Comparison of ENCODE assay signal across 11 cellular contexts in genomic region chr4:142407569-142407968, GRCh38.
DNase-seq lines count a peak whose midpoint lies in the region; TF ChIP-seq lines count a peak whose summit lies in the region.
"Had no signal": no experiment of that assay in that cellular context is flagged by ENCODE, and none has a peak within 500 bp of the region (broad histone marks: within the 10 kb centered on the region; RNA-seq: fewer than 3 reads in every experiment).

No MANE protein-coding gene starts in this region.

- no peaks in the 10 kb centered on the region for H3K36me3 ChIP-seq in spleen
- no peaks in the 10 kb centered on the region for H3K36me3 ChIP-seq in A673 (ENCODE audit: insufficient read depth, low read length, poor library complexity, severe bottlenecking)
- H3K36me3 ChIP-seq: BE2C, neutrophil had no signal

- WGBS in spleen, 5 donors = 72 to 83% (median 76%) methylated on average over 2 of the region's 2 CpGs

- H3K9me3 ChIP-seq in spleen (no peaks in the 10 kb centered on the region), A673 (ENCODE audit: low read depth, low read length, poor library complexity, severe bottlenecking) (no peaks in the 10 kb centered on the region)
- H3K9me3 ChIP-seq: BE2C, neutrophil had no signal

- TF ChIP-seq CTCF in fibroblast of mammary gland (conservative IDR thresholded peaks at IDR 0.05; ENCODE audit: control insufficient read depth, insufficient read depth, low read depth, low read length) (no peak), spleen (IDR thresholded peaks at IDR 0.05 in 8 of 11, conservative IDR thresholded peaks at IDR 0.05 in 3 of 11) (no peak), A673 (conservative IDR thresholded peaks at IDR 0.05; ENCODE audit: low read depth, low read length) (no peak)

- peaks cover 0 to 3% (median 0%) of the 10 kb centered on the region in 7 donors for H3K27me3 ChIP-seq in spleen (replicated peaks in 1 of 7)
- H3K27me3 ChIP-seq in A673 (replicated peaks; ENCODE audit: insufficient read depth, low read depth, low read length, poor library complexity) = no peaks in the 10 kb centered on the region
- H3K27me3 ChIP-seq: BE2C, neutrophil had no signal

- intact Hi-C loops in activated naive CD4-positive, alpha-beta T cell treated with anti-CD3 and anti-CD28 coated beads for 36 hours (cut with micrococcal nuclease) = loop anchor here (1.0 to 10.0 kb wide), 12 partner anchors 9 to 1107 kb away; partner anchors contain the start of genes IL15 and SMARCA5
- intact Hi-C loops in activated CD4-positive, alpha-beta memory T cell treated with anti-CD3 and anti-CD28 coated beads for 36 hours (cut with micrococcal nuclease) = loop anchor here (1.0 to 5.0 kb wide), 4 partner anchors 9 to 433 kb away; no protein-coding TSS in a partner anchor
- intact Hi-C loops in spleen (cut with DNase I; ENCODE audit: low total_unique reads) = no loop called here
- intact Hi-C loops in A673 (cut with micrococcal nuclease; ENCODE audit: unreplicated experiment) = loop anchor here (5.0 kb wide), 1 partner anchor 40 kb away; no protein-coding TSS in a partner anchor

- peaks cover 0 to 47% (median 17%) of the 10 kb centered on the region in 6 donors for H3K4me1 ChIP-seq in spleen
- H3K4me1 ChIP-seq in A673 (ENCODE audit: insufficient read depth, low read length, poor library complexity, severe bottlenecking) = peaks cover 50% of the 10 kb centered on the region

- H3K4me1 Mint-ChIP-seq in activated naive CD4-positive, alpha-beta T cell treated with anti-CD3 and anti-CD28 coated beads for 36 hours (ENCODE audit: low read depth) = peaks cover 60% of the 10 kb centered on the region
- H3K4me1 Mint-ChIP-seq in activated CD4-positive, alpha-beta memory T cell treated with anti-CD3 and anti-CD28 coated beads for 36 hours (ENCODE audit: low read depth) = peaks cover 54% of the 10 kb centered on the region

- no peaks in the 10 kb centered on the region for H3K9me3 Mint-ChIP-seq in activated naive CD4-positive, alpha-beta T cell treated with anti-CD3 and anti-CD28 coated beads for 36 hours
- H3K9me3 Mint-ChIP-seq in activated CD4-positive, alpha-beta memory T cell treated with anti-CD3 and anti-CD28 coated beads for 36 hours = no peaks in the 10 kb centered on the region

- peaks cover 5% of the 10 kb centered on the region for H3K36me3 Mint-ChIP-seq in activated naive CD4-positive, alpha-beta T cell treated with anti-CD3 and anti-CD28 coated beads for 36 hours (ENCODE audit: low read depth)
- H3K36me3 Mint-ChIP-seq in activated CD4-positive, alpha-beta memory T cell treated with anti-CD3 and anti-CD28 coated beads for 36 hours = peaks cover 10% of the 10 kb centered on the region

- POLR2A ChIA-PET in activated CD4-positive, alpha-beta memory T cell treated with anti-CD3 and anti-CD28 coated beads for 36 hours (lab: Charles Lee) = interaction anchor here (0.9 to 11.8 kb wide), 19 partner anchors 9 to 289 kb away, joined by 3 to 116 read pairs (median 9); no protein-coding TSS in a partner anchor
- POLR2A ChIA-PET in A673 (lab: Charles Lee; ENCODE audit: low non-redundant PET) = no interaction called here

- TF ChIP-seq POLR2A in spleen (IDR thresholded peaks at IDR 0.05) = no peak

- H3K27me3 Mint-ChIP-seq in activated naive CD4-positive, alpha-beta T cell treated with anti-CD3 and anti-CD28 coated beads for 36 hours (ENCODE audit: low read depth) = no peaks in the 10 kb centered on the region
- no peaks in the 10 kb centered on the region for H3K27me3 Mint-ChIP-seq in activated CD4-positive, alpha-beta memory T cell treated with anti-CD3 and anti-CD28 coated beads for 36 hours

- H3K27ac ChIP-seq in spleen (peak overlapping the region in 7 of 8 donors; percentile 16 to 81 (median 56)), A673 (ENCODE audit: low read depth, low read length, poor library complexity, severe bottlenecking) (no peak overlapping the region)
- H3K27ac ChIP-seq: neutrophil had no signal

- no peak for DNase-seq in activated naive CD4-positive, alpha-beta T cell treated with anti-CD3 and anti-CD28 coated beads for 36 hours
- DNase-seq in activated naive CD4-positive, alpha-beta T cell treated with Interleukin-2 at 50 U/mL for 16 hours = no peak
- DNase-seq in activated CD4-positive, alpha-beta memory T cell treated with anti-CD3 and anti-CD28 coated beads for 36 hours = no peak
- DNase-seq in fibroblast of mammary gland (ENCODE audit: low read depth) = peak; percentile 55
- DNase-seq in spleen = no peak
- DNase-seq in A673 (ENCODE audit: low spot score) = no peak
- DNase-seq in DMS 273 (lab: John Stamatoyannopoulos, UW; ENCODE audit: unreplicated experiment) = no peak
- no peak for DNase-seq in ureter (ENCODE audit: low spot score)
- DNase-seq: BE2C; stimulated activated CD4-positive, alpha-beta T cell treated with anti-CD3 and anti-CD28 coated beads, Interleukin-12 subunit alpha, Interleukin-12 subunit beta, amount 100 ng/mL, for 4 hours had no signal

- H3K4me3 ChIP-seq in fibroblast of mammary gland (ENCODE audit: control insufficient read depth, low read depth, low read length) (no peak overlapping the region), spleen (no peak overlapping the region), A673 (ENCODE audit: low read depth, low read length, poor library complexity, severe bottlenecking) (no peak overlapping the region)

- BruUV-seq in A673 (replicated peaks; lab: Mats Ljungman, UMichigan) = no TSS peak

- CTCF ChIA-PET in activated naive CD4-positive, alpha-beta T cell treated with anti-CD3 and anti-CD28 coated beads for 36 hours (lab: Charles Lee) = interaction anchor here (0.8 to 4.2 kb wide), 11 partner anchors 10 to 433 kb away, joined by 3 to 45 read pairs (median 10); no protein-coding TSS in a partner anchor
- CTCF ChIA-PET in activated CD4-positive, alpha-beta memory T cell treated with anti-CD3 and anti-CD28 coated beads for 36 hours (lab: Charles Lee) = interaction anchor here (0.7 to 3.2 kb wide), 17 partner anchors 9 to 312 kb away, joined by 3 to 32 read pairs (median 4); no protein-coding TSS in a partner anchor
- CTCF ChIA-PET in A673 (lab: Charles Lee) = no interaction called here

- peak overlapping the region; percentile 100 for H3K27ac Mint-ChIP-seq in activated naive CD4-positive, alpha-beta T cell treated with anti-CD3 and anti-CD28 coated beads for 36 hours
- H3K27ac Mint-ChIP-seq in activated CD4-positive, alpha-beta memory T cell treated with anti-CD3 and anti-CD28 coated beads for 36 hours = peak overlapping the region; percentile 97

- peak overlapping the region; percentile 99 for H3K4me3 Mint-ChIP-seq in activated naive CD4-positive, alpha-beta T cell treated with anti-CD3 and anti-CD28 coated beads for 36 hours
- peak overlapping the region; percentile 92 for H3K4me3 Mint-ChIP-seq in activated CD4-positive, alpha-beta memory T cell treated with anti-CD3 and anti-CD28 coated beads for 36 hours
